Comparison of ENCODE assay signal across 10 cellular contexts in genomic region chr3:179020112-179020511, GRCh38. TPM values are rescaled to one million over a fixed set of nuclear protein-coding genes. Genes with fewer than 3 reads are reported as not detected.
DNase-seq lines count a peak whose midpoint lies in the region; ATAC-seq, FAIRE-seq and TF ChIP-seq lines count a peak whose summit lies in the region.
"Had no signal": no experiment of that assay in that cellular context is flagged by ENCODE, and none has a peak within 500 bp of the region (broad histone marks: within the 10 kb centered on the region; RNA-seq: fewer than 3 reads in every experiment).

No MANE protein-coding gene starts in this region.

- H3K4me3 Mint-ChIP-seq in nephron: no peak overlapping the region

- H3K9me3 Mint-ChIP-seq in nephron: no peaks in the 10 kb centered on the region

- peaks cover 4% of the 10 kb centered on the region for H3K36me3 Mint-ChIP-seq in nephron (ENCODE audit: low read depth)

- no peaks in the 10 kb centered on the region for H4K20me1 ChIP-seq in OCI-LY3 (ENCODE audit: insufficient read depth, low read length)

- peak overlapping the region; percentile 2 to 51 (median 16) for H3K27ac Mint-ChIP-seq in nephron

- peak overlapping the region; percentile 76 for H3K9ac ChIP-seq in OCI-LY3 (ENCODE audit: low read length)

- TF ChIP-seq CTCF in OCI-LY3 (IDR thresholded peaks at IDR 0.05; ENCODE audit: low read depth, low read length) (no peak), fibroblast of pulmonary artery (IDR thresholded peaks at IDR 0.05; ENCODE audit: low read length, missing control alignments) (no peak), nephron (IDR thresholded peaks at IDR 0.05; ENCODE audit: unreplicated experiment in 3 of 3) (no peak), foreskin fibroblast (IDR thresholded peaks at IDR 0.05; ENCODE audit: low read depth, low read length) (no peak), vagina (IDR thresholded peaks at IDR 0.05) (no peak)

- peaks cover 33% of the 10 kb centered on the region for H3K79me2 ChIP-seq in OCI-LY3 (ENCODE audit: low read length)

- no peak for TF ChIP-seq POLR2A in vagina (IDR thresholded peaks at IDR 0.05)

- H3K4me2 ChIP-seq in OCI-LY3 (ENCODE audit: low read length): peak overlapping the region; percentile 95

- H3K4me3 ChIP-seq in OCI-LY3 (ENCODE audit: low read length) (peak overlapping the region; percentile 48), fibroblast of pulmonary artery (replicated peaks; ENCODE audit: low read depth, low read length) (no peak overlapping the region), foreskin fibroblast (ENCODE audit: low read depth in 1 of 2, low read length in 2 of 2) (no peak overlapping the region), vagina (no peak overlapping the region)

- no peak overlapping the region for H2AFZ ChIP-seq in OCI-LY3 (ENCODE audit: low read depth, low read length)

- H3K36me3 ChIP-seq in OCI-LY3 (replicated peaks; ENCODE audit: low read depth, low read length) (no peaks in the 10 kb centered on the region), vagina (peaks cover 0 to 6% of the 10 kb centered on the region in 2 donors)

- H3K27me3 ChIP-seq in OCI-LY3 (ENCODE audit: low read depth, low read length) (no peaks in the 10 kb centered on the region), vagina (no peaks in the 10 kb centered on the region)

- H3K4me1 ChIP-seq in OCI-LY3 (ENCODE audit: low read length) (peaks cover 65% of the 10 kb centered on the region), vagina (peaks cover 12% of the 10 kb centered on the region)

- DNase-seq in GM18507 (ENCODE audit: extremely low spot score, insufficient read length, low read depth) (no peak), fibroblast of pulmonary artery (ENCODE audit: low read depth) (peak; percentile 75), cerebellar nuclear complex (lab: John Stamatoyannopoulos, UW) (no peak), foreskin fibroblast (no peak), vagina (ENCODE audit: extremely low spot score in 2 of 2) (no peak)
- DNase-seq: KG1, mesendoderm had no signal

- peaks cover 37% of the 10 kb centered on the region for H3K4me1 Mint-ChIP-seq in nephron

- no peaks in the 10 kb centered on the region for H3K27me3 Mint-ChIP-seq in nephron (ENCODE audit: low read depth)

- H3K27ac ChIP-seq in OCI-LY3 (ENCODE audit: low read length) (peak overlapping the region; percentile 96), vagina (no peak overlapping the region)

- peak; percentile 52 for FAIRE-seq in GM18507 (lab: Jason Lieb, UNC)

- no peak for ATAC-seq in GM21528 (IDR thresholded peaks at IDR 0.05; ENCODE audit: low FRiP score, unreplicated experiment)

- intact Hi-C loops in vagina (cut with DNase I): no loop called here

- H3K9me3 ChIP-seq in OCI-LY3 (ENCODE audit: insufficient read depth, low read length) (no peaks in the 10 kb centered on the region), vagina (no peaks in the 10 kb centered on the region)

RNA-seq across cellular contexts. Expression of gene ZMAT3, which starts 51.5 kb away (rescaled TPM):
- total RNA-seq in vagina: 9.6 TPM
